Comparison of ENCODE assay signal across 16 cellular contexts in genomic region chr7:128836729-128837348, GRCh38. TPM values are rescaled to one million over a fixed set of nuclear protein-coding genes. Genes with fewer than 3 reads are reported as not detected.
A peak's percentile ranks its signal among the peaks of the same experiment; 100 is the strongest.
DNase-seq lines count a peak whose midpoint lies in the region; ATAC-seq and TF ChIP-seq lines count a peak whose summit lies in the region.
"Had no signal": no experiment of that assay in that cellular context is flagged by ENCODE, and none has a peak within 500 bp of the region (broad histone marks: within the 10 kb centered on the region; RNA-seq: fewer than 3 reads in every experiment).

No MANE protein-coding gene starts in this region.

- TF ChIP-seq POLR2A in stomach (IDR thresholded peaks at IDR 0.05) (no peak), spleen (IDR thresholded peaks at IDR 0.05) (no peak)

- 83 to 92% (median 88%) methylated on average over 7 to 14 of the region's 14 CpGs for WGBS in stomach, 5 donors
- 82 to 97% (median 90%) methylated on average over 12 to 14 of the region's 14 CpGs for WGBS in spleen, 5 donors

- H3K27ac ChIP-seq in dorsolateral prefrontal cortex (peak overlapping the region; percentile 2 to 99 (median 92)), stomach (peak overlapping the region in 4 of 5 donors; percentile 8 to 95 (median 70)), spleen (no peak overlapping the region)
- H3K27ac ChIP-seq: pancreas, SK-N-MC, thyroid gland had no signal

- H3K4me1 ChIP-seq in stomach (peaks cover 13 to 57% (median 20%) of the 10 kb centered on the region in 4 donors), spleen (peaks cover 0 to 15% (median 6%) of the 10 kb centered on the region in 6 donors)
- H3K4me1 ChIP-seq: pancreas had no signal

- TF ChIP-seq EP300 in stomach (IDR thresholded peaks at IDR 0.05) = no peak

- DNase-seq in H7 = peak; percentile 50
- peak in 5 of 10 donors; percentile 55 to 80 (median 67) for DNase-seq in dorsolateral prefrontal cortex
- DNase-seq in middle frontal gyrus (ENCODE audit: extremely low spot score, low spot score) = peak; percentile 33
- DNase-seq in stomach = no peak
- DNase-seq in spleen = no peak
- no peak for DNase-seq in inferior parietal cortex (ENCODE audit: extremely low spot score)
- DNase-seq: AML-193, DMS 273 treated with DMSO at 0.1 percent for 48 hours, Kasumi-1, NCI-H1436 treated with DMSO at 0.1 percent for 48 hours, NCI-H446 treated with DMSO at 0.1 percent for 48 hours, thyroid gland had no signal

- H3K27me3 ChIP-seq in H7 (ENCODE audit: control insufficient read depth, insufficient read depth, low read length) = no peaks in the 10 kb centered on the region
- H3K27me3 ChIP-seq in dorsolateral prefrontal cortex = no peaks in the 10 kb centered on the region
- H3K27me3 ChIP-seq in stomach = peaks cover 0 to 21% (median 4%) of the 10 kb centered on the region in 3 donors
- peaks cover 0 to 21% (median 13%) of the 10 kb centered on the region in 7 donors for H3K27me3 ChIP-seq in spleen (replicated peaks in 1 of 7)
- H3K27me3 ChIP-seq: pancreas, thyroid gland had no signal

- no peak overlapping the region for H3K4me3 ChIP-seq in H7 (ENCODE audit: insufficient read depth, low read depth, low read length)
- H3K4me3 ChIP-seq in dorsolateral prefrontal cortex = peak overlapping the region in 4 of 59 donors; percentile 6 to 31 (median 20)
- H3K4me3 ChIP-seq in stomach = no peak overlapping the region
- no peak overlapping the region for H3K4me3 ChIP-seq in spleen
- H3K4me3 ChIP-seq: pancreas, SK-N-MC, thyroid gland had no signal

- H3K36me3 ChIP-seq in H7 (replicated peaks; ENCODE audit: control insufficient read depth, insufficient read depth, low read length) = no peaks in the 10 kb centered on the region; the same call in 1 of the 2 replicates
- peaks cover 0 to 66% (median 34%) of the 10 kb centered on the region in 4 donors for H3K36me3 ChIP-seq in stomach
- H3K36me3 ChIP-seq in spleen = no peaks in the 10 kb centered on the region
- H3K36me3 ChIP-seq: pancreas, thyroid gland had no signal

- intact Hi-C loops in dorsolateral prefrontal cortex (cut with DNase I) = no loop called here
- intact Hi-C loops in stomach (cut with DNase I; ENCODE audit: low total_unique reads) = no loop called here
- intact Hi-C loops in spleen (cut with DNase I; ENCODE audit: low total_unique reads) = no loop called here

- TF ChIP-seq CTCF in dorsolateral prefrontal cortex (IDR thresholded peaks at IDR 0.05 in 54 of 56, conservative IDR thresholded peaks at IDR 0.05 in 2 of 56; ENCODE audit: low read depth in 1 of 56, partially characterized antibody in 56 of 56) (peak in 1 of 56 donors; percentile 17), stomach (IDR thresholded peaks at IDR 0.05) (no peak), spleen (IDR thresholded peaks at IDR 0.05 in 8 of 11, conservative IDR thresholded peaks at IDR 0.05 in 3 of 11) (no peak)

- H3K9me3 ChIP-seq in stomach (no peaks in the 10 kb centered on the region), spleen (no peaks in the 10 kb centered on the region)
- H3K9me3 ChIP-seq: pancreas, thyroid gland had no signal

- ATAC-seq in GM21423 (IDR thresholded peaks at IDR 0.05; ENCODE audit: unreplicated experiment) (no peak), GM18519 (IDR thresholded peaks at IDR 0.05; ENCODE audit: low FRiP score, unreplicated experiment) (no peak)
- ATAC-seq: pancreas had no signal

RNA-seq across cellular contexts. Expression of gene FLNC, which starts 6.6 kb away (rescaled TPM):
- total RNA-seq in H7 (2014; rRNA removed; shearing (Covaris generic)) = 26.9 and 32.3 TPM in 2 replicates
- total RNA-seq in dorsolateral prefrontal cortex (10 to 100 TPM in 70 of 120 experiments, 1 to 10 TPM in 50; 4.1 to 35.8 (median 10.9) TPM), stomach (100 to 1,000 TPM in 3 of 5 donors, 10 to 100 TPM in 2; 30.9 to 184 (median 105) TPM), spleen (1 to 10 TPM in 2 of 7 donors, under 1 TPM in 5; 0.21 to 1.8 (median 0.42) TPM)
- polyA plus RNA-seq in stomach (10 to 100 TPM in 1 of 3 donors, 1 to 10 TPM in 2; 1.9 to 13.6 (median 5.3) TPM), spleen (1 to 10 TPM in 1 of 3 donors, under 1 TPM in 2; 0.42 to 1.7 (median 0.93) TPM)

RNA-seq across cellular contexts. Expression of gene ATP6V1F, which starts 25.8 kb away (rescaled TPM):
- 93.5 and 120 TPM in 2 replicates for total RNA-seq in H7 (2014; rRNA removed; shearing (Covaris generic))
- 100 to 1,000 TPM; 118 to 295 (median 219) TPM for total RNA-seq in dorsolateral prefrontal cortex
- total RNA-seq in stomach = 10 to 100 TPM in 4 of 5 donors, 1 to 10 TPM in 1; 2.0 to 86.2 (median 47.5) TPM
- polyA plus RNA-seq in stomach = 100 to 1,000 TPM; 246 to 282 (median 264) TPM
- total RNA-seq in spleen = 10 to 100 TPM; 78.3 to 95.5 (median 84.5) TPM
- 100 to 1,000 TPM; 205 to 285 (median 262) TPM for polyA plus RNA-seq in spleen

RNA-seq across cellular contexts. Expression of gene CCDC136, which starts 45.1 kb away (rescaled TPM):
- total RNA-seq in H7 (2014; rRNA removed; shearing (Covaris generic)) = 9.7 and 14.7 TPM in 2 replicates
- total RNA-seq in dorsolateral prefrontal cortex (100 to 1,000 TPM in 65 of 120 experiments, 10 to 100 TPM in 55; 53.0 to 145 (median 101) TPM), stomach (10 to 100 TPM in 2 of 5 donors, 1 to 10 TPM in 3; 4.6 to 36.8 (median 9.2) TPM), spleen (1 to 10 TPM; 4.0 to 9.8 (median 5.5) TPM)
- polyA plus RNA-seq in stomach (1 to 10 TPM; 2.3 to 3.1 (median 2.7) TPM), spleen (1 to 10 TPM in 2 of 3 donors, under 1 TPM in 1; 0.77 to 2.2 (median 1.7) TPM)

Comparison
In these comparisons a context has a peak if more than half of its experiments do, and no peak if none do; other contexts are left out.
1. DNase-seq: peak in H7 (single experiment) and middle frontal gyrus (single experiment); none in stomach (single experiment), spleen (single experiment) and inferior parietal cortex (single experiment).
2. H3K27ac ChIP-seq: peak in dorsolateral prefrontal cortex (59 of 59) and stomach (4 of 5); none in spleen (0 of 8).